In genomic region chr10:85790155-85790789, GRCh38 we compare ENCODE assay signal across 16 cellular contexts.
DNase-seq lines count a peak whose midpoint lies in the region; ATAC-seq, FAIRE-seq and TF ChIP-seq lines count a peak whose summit lies in the region.
"Had no signal": no experiment of that assay in that cellular context is flagged by ENCODE, and none has a peak within 500 bp of the region (broad histone marks: within the 10 kb centered on the region; RNA-seq: fewer than 3 reads in every experiment).

No MANE protein-coding gene starts in this region.

- H3K27ac ChIP-seq in testis = peak overlapping the region; percentile 18 to 38
- H3K27ac ChIP-seq: BLaER1 treated with 17β-estradiol and CSF1 and Interleukin-3, amounts not matched to agents 10 nM and 100 nM; HL-60 had no signal

- no peaks in the 10 kb centered on the region for H3K9me3 ChIP-seq in testis
- H3K9me3 ChIP-seq: BLaER1 treated with 17β-estradiol and CSF1 and Interleukin-3, amounts not matched to agents 10 nM and 100 nM had no signal

- H3K36me3 ChIP-seq in bronchial epithelial cell (ENCODE audit: control insufficient read depth, insufficient read depth, low read length) = no peaks in the 10 kb centered on the region
- H3K36me3 ChIP-seq in testis (ENCODE audit: low read depth, missing control alignments) = no peaks in the 10 kb centered on the region
- H3K36me3 ChIP-seq: BLaER1 treated with 17β-estradiol and CSF1 and Interleukin-3, amounts not matched to agents 10 nM and 100 nM had no signal

- peak overlapping the region in 2 of 3 experiments; percentile 36 to 88 for H3K27ac Mint-ChIP-seq in nephron
- H3K27ac Mint-ChIP-seq in activated naive CD4-positive, alpha-beta T cell treated with anti-CD3 and anti-CD28 coated beads, Interleukin-2, amount 50 U/mL, for 72 hours = no peak overlapping the region
- H3K27ac Mint-ChIP-seq: CD4-positive, alpha-beta memory T cell; H9 had no signal

- WGBS in testis, 2 donors = 67 to 84% methylated on average over 4 to 5 of the region's 5 CpGs

- DNase-seq in Caki2 (ENCODE audit: low read depth) = peak; percentile 25
- no peak for DNase-seq in bronchial epithelial cell (ENCODE audit: low read depth)
- DNase-seq in testis = no peak
- DNase-seq in activated naive CD4-positive, alpha-beta T cell treated with anti-CD3 and anti-CD28 coated beads, Interleukin-2, amount 50 U/mL, for 72 hours (ENCODE audit: low spot score in 2 of 2) = no peak
- DNase-seq: ACHN; CD4-positive, alpha-beta memory T cell; DND-41; GDM1; GOT3; H9 had no signal

- peak; percentile 73 for FAIRE-seq in bronchial epithelial cell (lab: Jason Lieb, UNC)
- FAIRE-seq: GM12892 had no signal

- peaks cover 3% of the 10 kb centered on the region for H3K27me3 Mint-ChIP-seq in nephron (ENCODE audit: low read depth)

- ATAC-seq in HG03439 (IDR thresholded peaks at IDR 0.05; ENCODE audit: unreplicated experiment) (no peak), HG03159 (IDR thresholded peaks at IDR 0.05; ENCODE audit: unreplicated experiment) (no peak)
- no peak for ATAC-seq in activated naive CD4-positive, alpha-beta T cell treated with anti-CD3 and anti-CD28 coated beads, Interleukin-2, amount 50 U/mL, for 72 hours

- TF ChIP-seq POLR2A in testis (IDR thresholded peaks at IDR 0.05) = no peak

- H3K4me3 Mint-ChIP-seq in nephron = no peak overlapping the region
- H3K4me3 Mint-ChIP-seq: CD4-positive, alpha-beta memory T cell; H9 had no signal

- H3K9me3 Mint-ChIP-seq in nephron = no peaks in the 10 kb centered on the region
- H3K9me3 Mint-ChIP-seq in activated naive CD4-positive, alpha-beta T cell treated with anti-CD3 and anti-CD28 coated beads, Interleukin-2, amount 50 U/mL, for 72 hours = no peaks in the 10 kb centered on the region
- H3K9me3 Mint-ChIP-seq: CD4-positive, alpha-beta memory T cell; H9 had no signal

- no peaks in the 10 kb centered on the region for H3K36me3 Mint-ChIP-seq in nephron (ENCODE audit: low read depth)
- H3K36me3 Mint-ChIP-seq in activated naive CD4-positive, alpha-beta T cell treated with anti-CD3 and anti-CD28 coated beads, Interleukin-2, amount 50 U/mL, for 72 hours = no peaks in the 10 kb centered on the region
- H3K36me3 Mint-ChIP-seq: CD4-positive, alpha-beta memory T cell had no signal

- in situ Hi-C loops in Caki2 (cut with HindIII; ENCODE audit: low pct_unique_long_range_greater_than_20kb, low sequenced_read_pairs) = no loop called here

- no peaks in the 10 kb centered on the region for H3K27me3 ChIP-seq in bronchial epithelial cell (ENCODE audit: control insufficient read depth, insufficient read depth, low read length)
- H3K27me3 ChIP-seq in testis = no peaks in the 10 kb centered on the region
- H3K27me3 ChIP-seq: BLaER1 treated with 17β-estradiol and CSF1 and Interleukin-3, amounts not matched to agents 10 nM and 100 nM had no signal

- intact Hi-C loops in testis (cut with DNase I; ENCODE audit: low total_unique reads) = no loop called here

- TF ChIP-seq CTCF in bronchial epithelial cell (IDR thresholded peaks at IDR 0.05; ENCODE audit: insufficient read depth, low read length, severe bottlenecking) (no peak), nephron (IDR thresholded peaks at IDR 0.05; ENCODE audit: unreplicated experiment in 3 of 3) (no peak), testis (IDR thresholded peaks at IDR 0.05) (no peak)

- peaks cover 18% of the 10 kb centered on the region for H3K4me1 ChIP-seq in testis
- H3K4me1 ChIP-seq: BLaER1 treated with 17β-estradiol and CSF1 and Interleukin-3, amounts not matched to agents 10 nM and 100 nM had no signal

- H3K4me1 Mint-ChIP-seq in nephron = peaks cover 61% of the 10 kb centered on the region
- H3K4me1 Mint-ChIP-seq: H9 had no signal

- no peak overlapping the region for H3K4me3 ChIP-seq in bronchial epithelial cell (ENCODE audit: low read depth, low read length)
- H3K4me3 ChIP-seq in testis = peak overlapping the region in 1 of 2 donors; percentile 38
- H3K4me3 ChIP-seq: BLaER1 treated with 17β-estradiol and CSF1 and Interleukin-3, amounts not matched to agents 10 nM and 100 nM had no signal

Comparison
In these comparisons a context has a peak if more than half of its experiments do, and no peak if none do; other contexts are left out.
1. H3K27ac Mint-ChIP-seq: peak in nephron (2 of 3); none in activated naive CD4-positive, alpha-beta T cell treated with anti-CD3 and anti-CD28 coated beads, Interleukin-2, amount 50 U/mL, for 72 hours (0 of 2).